Comparison of ENCODE assay signal across 25 cellular contexts in the genomic region with DNA sequence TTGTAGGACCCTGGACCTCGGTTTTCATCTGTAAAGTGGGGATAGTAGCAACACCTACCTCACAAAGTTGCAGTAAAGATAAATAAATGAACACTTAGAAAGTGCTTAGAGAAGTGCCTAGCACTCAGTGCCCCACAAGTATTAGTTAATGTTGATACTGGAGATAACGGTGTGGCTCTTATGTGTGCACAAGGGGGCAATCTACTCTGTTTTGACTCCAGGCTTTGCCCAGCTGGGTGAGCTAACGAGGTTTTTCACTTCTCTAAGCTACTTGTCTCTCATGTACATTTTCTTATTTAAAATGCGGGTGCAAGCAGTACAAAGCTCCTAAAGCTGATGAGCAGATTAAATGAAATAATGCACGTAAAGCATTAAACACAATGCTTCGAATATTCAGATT.
A peak's percentile ranks its signal among the peaks of the same experiment; 100 is the strongest.
DNase-seq lines count a peak whose midpoint lies in the region; TF ChIP-seq lines count a peak whose summit lies in the region.
"Had no signal": no experiment of that assay in that cellular context is flagged by ENCODE, and none has a peak within 500 bp of the region (broad histone marks: within the 10 kb centered on the region; RNA-seq: fewer than 3 reads in every experiment).

No MANE protein-coding gene starts in this region.

- H3K9me3 Mint-ChIP-seq in activated naive CD8-positive, alpha-beta T cell treated with anti-CD3 and anti-CD28 coated beads for 36 hours: no peaks in the 10 kb centered on the region
- H3K9me3 Mint-ChIP-seq: activated naive CD8-positive, alpha-beta T cell treated with anti-CD3 and anti-CD28 coated beads, Interleukin-2, amount 50 U/mL, for 24 hours; brain; naive thymus-derived CD4-positive, alpha-beta T cell had no signal

- H3K4me1 Mint-ChIP-seq in activated naive CD8-positive, alpha-beta T cell treated with anti-CD3 and anti-CD28 coated beads for 36 hours: peaks cover 9% of the 10 kb centered on the region

- no peak overlapping the region for H3K27ac ChIP-seq in dorsolateral prefrontal cortex
- H3K27ac ChIP-seq: parathyroid adenoma, thyroid gland had no signal

- H3K27ac Mint-ChIP-seq in activated naive CD8-positive, alpha-beta T cell treated with anti-CD3 and anti-CD28 coated beads for 36 hours: no peak overlapping the region
- H3K27ac Mint-ChIP-seq: activated CD8-positive, alpha-beta memory T cell treated with anti-CD3 and anti-CD28 coated beads, Interleukin-2, amount 10 ng/mL, durations not matched to agents 7 days and 5 days; activated naive CD8-positive, alpha-beta T cell treated with anti-CD3 and anti-CD28 coated beads, Interleukin-2, amount 50 U/mL, for 24 hours; naive thymus-derived CD4-positive, alpha-beta T cell had no signal

- no peak overlapping the region for H3K4me3 ChIP-seq in choroid plexus epithelial cell (ENCODE audit: low read depth, low read length)
- no peak overlapping the region for H3K4me3 ChIP-seq in dorsolateral prefrontal cortex
- H3K4me3 ChIP-seq: thyroid gland had no signal

- no peaks in the 10 kb centered on the region for H3K27me3 Mint-ChIP-seq in activated naive CD8-positive, alpha-beta T cell treated with anti-CD3 and anti-CD28 coated beads for 36 hours
- H3K27me3 Mint-ChIP-seq: activated naive CD8-positive, alpha-beta T cell treated with anti-CD3 and anti-CD28 coated beads, Interleukin-2, amount 50 U/mL, for 24 hours had no signal

- intact Hi-C loops in dorsolateral prefrontal cortex (cut with DNase I): no loop called here

- H3K27me3 ChIP-seq in dorsolateral prefrontal cortex: no peaks in the 10 kb centered on the region
- H3K27me3 ChIP-seq: thyroid gland had no signal

- no peak overlapping the region for H3K4me3 Mint-ChIP-seq in activated naive CD8-positive, alpha-beta T cell treated with anti-CD3 and anti-CD28 coated beads for 36 hours
- H3K4me3 Mint-ChIP-seq: activated CD8-positive, alpha-beta memory T cell treated with anti-CD3 and anti-CD28 coated beads, Interleukin-2, amount 10 ng/mL, durations not matched to agents 7 days and 5 days; activated naive CD8-positive, alpha-beta T cell treated with anti-CD3 and anti-CD28 coated beads, Interleukin-2, amount 50 U/mL, for 24 hours; brain; naive thymus-derived CD4-positive, alpha-beta T cell had no signal

- peak; percentile 23; the same call in 1 of the 3 replicates for TF ChIP-seq CTCF in GM12872 (IDR thresholded peaks at IDR 0.05; ENCODE audit: insufficient read depth, low read depth, low read length)
- TF ChIP-seq CTCF in choroid plexus epithelial cell (conservative IDR thresholded peaks at IDR 0.05; ENCODE audit: low read depth, low read length): peak; percentile 15
- no peak for TF ChIP-seq CTCF in dorsolateral prefrontal cortex (IDR thresholded peaks at IDR 0.05 in 54 of 56, conservative IDR thresholded peaks at IDR 0.05 in 2 of 56; ENCODE audit: low read depth in 1 of 56, partially characterized antibody in 56 of 56)

- DNase-seq in MV-4-11 (lab: John Stamatoyannopoulos, UW): peak; percentile 24
- DNase-seq in choroid plexus epithelial cell (ENCODE audit: low read depth): peak; percentile 20
- no peak for DNase-seq in activated CD8-positive, alpha-beta memory T cell treated with anti-CD3 and anti-CD28 coated beads, Interleukin-2, amount 50 U/mL, for 4 hours
- no peak for DNase-seq in activated naive CD8-positive, alpha-beta T cell treated with anti-CD3 and anti-CD28 coated beads for 36 hours
- DNase-seq in dorsolateral prefrontal cortex: no peak
- no peak for DNase-seq in epidermal melanocyte (ENCODE audit: insufficient read length, low spot score)
- DNase-seq: activated CD4-positive, CD25-positive, alpha-beta regulatory T cell treated with anti-CD3 and anti-CD28 coated beads, Interleukin-2, amount 50 U/mL, for 72 hours; activated CD8-positive, alpha-beta memory T cell treated with anti-CD3 and anti-CD28 coated beads, Interleukin-2, amount 10 ng/mL, durations not matched to agents 7 days and 5 days; activated naive CD8-positive, alpha-beta T cell treated with anti-CD3 and anti-CD28 coated beads, Interleukin-2, amount 50 U/mL, for 24 hours; cortex of kidney; foreskin fibroblast; GF-D8; islet precursor cell; mesendoderm; NCI-H1436 treated with DMSO at 0.1 percent for 48 hours; NCI-H2171 treated with DMSO at 0.1 percent for 48 hours; NCI-H526 treated with DMSO at 0.1 percent for 48 hours; SK-N-SH; stimulated activated CD4-positive, alpha-beta T cell treated with anti-CD3 and anti-CD28 coated beads, Interleukin-1b, Interleukin-23, amount 100 ng/mL, for 48 hours; stimulated activated naive CD4-positive, alpha-beta T cell treated with Interleukin-2 at 50 U/mL for 16 hours; thyroid gland had no signal

- H3K36me3 Mint-ChIP-seq in activated naive CD8-positive, alpha-beta T cell treated with anti-CD3 and anti-CD28 coated beads for 36 hours: no peaks in the 10 kb centered on the region
- H3K36me3 Mint-ChIP-seq: brain had no signal

Comparison
In these comparisons a context has a peak if more than half of its experiments do, and no peak if none do; other contexts are left out.
1. CTCF ChIP-seq: peak in GM12872 (single experiment) and choroid plexus epithelial cell (single experiment); none in dorsolateral prefrontal cortex (0 of 56).
2. DNase-seq: peak in MV-4-11 (single experiment) and choroid plexus epithelial cell (single experiment); none in activated CD8-positive, alpha-beta memory T cell treated with anti-CD3 and anti-CD28 coated beads, Interleukin-2, amount 50 U/mL, for 4 hours (single experiment), activated naive CD8-positive, alpha-beta T cell treated with anti-CD3 and anti-CD28 coated beads for 36 hours (single experiment), dorsolateral prefrontal cortex (0 of 10) and epidermal melanocyte (single experiment).